ENCODE assay signal across 8 cellular contexts in genomic region chrX:70196961-70197805, GRCh38. TPM values are rescaled to one million over a fixed set of nuclear protein-coding genes. Genes with fewer than 3 reads are reported as not detected.
A peak's percentile ranks its signal among the peaks of the same experiment; 100 is the strongest.
DNase-seq lines count a peak whose midpoint lies in the region; ATAC-seq, FAIRE-seq and TF ChIP-seq lines count a peak whose summit lies in the region.

No MANE protein-coding gene starts in this region.

- no peak overlapping the region for H3K27ac Mint-ChIP-seq in astrocyte (ENCODE audit: unreplicated experiment)

- H3K27me3 ChIP-seq in MG63 (no peaks in the 10 kb centered on the region), astrocyte (ENCODE audit: insufficient read depth, low read length) (no peaks in the 10 kb centered on the region)

- H3K79me2 ChIP-seq in astrocyte (ENCODE audit: insufficient read depth, low read length), result no peaks in the 10 kb centered on the region

- no peaks in the 10 kb centered on the region for H3K36me3 ChIP-seq in MG63
- H3K36me3 ChIP-seq in astrocyte (ENCODE audit: insufficient read depth, low read length), result no peaks in the 10 kb centered on the region

- no peak overlapping the region for H2AFZ ChIP-seq in astrocyte (ENCODE audit: low read depth, low read length)

- H3K4me2 ChIP-seq in astrocyte (ENCODE audit: low read length), result no peak overlapping the region

- no peaks in the 10 kb centered on the region for H4K20me1 ChIP-seq in astrocyte (ENCODE audit: insufficient read depth, low read length)

- no peaks in the 10 kb centered on the region for H3K27me3 Mint-ChIP-seq in astrocyte (ENCODE audit: low read depth, unreplicated experiment)

- no peaks in the 10 kb centered on the region for H3K36me3 Mint-ChIP-seq in astrocyte (ENCODE audit: low read depth, unreplicated experiment)

- H3K4me3 ChIP-seq in MG63 (no peak overlapping the region), astrocyte (ENCODE audit: insufficient read depth, low read depth, low read length) (no peak overlapping the region)

- H3K9me3 Mint-ChIP-seq in astrocyte (ENCODE audit: unreplicated experiment), result no peaks in the 10 kb centered on the region

- H3K4me1 Mint-ChIP-seq in astrocyte (ENCODE audit: low read depth, unreplicated experiment), result no peaks in the 10 kb centered on the region

- H3K9me3 ChIP-seq in MG63 (no peaks in the 10 kb centered on the region), astrocyte (ENCODE audit: insufficient read depth, low read depth, low read length) (no peaks in the 10 kb centered on the region)

- H3K9ac ChIP-seq in astrocyte (ENCODE audit: low read length), result no peak overlapping the region

- DNase-seq in ELR (ENCODE audit: low read depth) (peak; percentile 75), MG63 (peak; percentile 2), T-helper 2 cell (peak in 4 of 5 experiments; percentile 33 to 69 (median 37)), astrocyte (ENCODE audit: low read depth) (no peak)
- DNase-seq in stimulated activated CD8-positive, alpha-beta memory T cell treated with anti-CD3 and anti-CD28 coated beads, Interleukin-12 subunit alpha, Interleukin-12 subunit beta, amount 100 ng/mL, for 1 hour (ENCODE audit: low read depth), result peak; percentile 45

- H3K4me3 Mint-ChIP-seq in astrocyte (ENCODE audit: unreplicated experiment), result no peak overlapping the region

- H3K27ac ChIP-seq in astrocyte (ENCODE audit: low read depth, low read length), result no peak overlapping the region

- FAIRE-seq in astrocyte (lab: Jason Lieb, UNC), result no peak
- peak; percentile 56 for FAIRE-seq in islet of Langerhans (lab: Jason Lieb, UNC)

- ATAC-seq in GM21619 (IDR thresholded peaks at IDR 0.05; ENCODE audit: unreplicated experiment), result peak; percentile 74
- no peak for ATAC-seq in GM18858 (IDR thresholded peaks at IDR 0.05; ENCODE audit: unreplicated experiment)

- no peaks in the 10 kb centered on the region for H3K4me1 ChIP-seq in astrocyte (ENCODE audit: insufficient read depth, low read length)

- peak; percentile 52 for TF ChIP-seq CTCF in astrocyte (IDR thresholded peaks at IDR 0.05; ENCODE audit: insufficient read depth, low read depth, low read length)

RNA-seq across cellular contexts. Expression of gene DGAT2L6, which starts 19.9 kb away (rescaled TPM):
- total RNA-seq in MG63 (2014; rRNA removed; shearing (Covaris generic); ENCODE audit: low replicate concordance), result not detected in 2 replicates
- not detected in 2 replicates for total RNA-seq in astrocyte

RNA-seq across cellular contexts. Expression of gene AWAT1, which starts 37.3 kb away (rescaled TPM):
- total RNA-seq in MG63 (2014; rRNA removed; shearing (Covaris generic); ENCODE audit: low replicate concordance), result not detected in 2 replicates
- not detected in 2 replicates for total RNA-seq in astrocyte
